26 cellular contexts compared by ENCODE assay signal in genomic region chr5:148750614-148751013, GRCh38.
"Had no signal": no experiment of that assay in that cellular context is flagged by ENCODE, and none has a peak within 500 bp of the region (broad histone marks: within the 10 kb centered on the region; RNA-seq: fewer than 3 reads in every experiment).

No MANE protein-coding gene starts in this region.

- H3K27ac ChIP-seq: body of pancreas, esophagus muscularis mucosa, heart right ventricle, right atrium auricular region, tibial nerve had no signal

- H3K4me1 ChIP-seq: body of pancreas, esophagus muscularis mucosa, tibial nerve had no signal

- H3K4me1 Mint-ChIP-seq: activated CD4-positive, alpha-beta memory T cell treated with anti-CD3 and anti-CD28 coated beads, Interleukin-2, amount 10 ng/mL, durations not matched to agents 7 days and 5 days; activated CD4-positive, alpha-beta T cell treated with anti-CD3 and anti-CD28 coated beads, Interleukin-2, amount 10 ng/mL, durations not matched to agents 7 days and 5 days; neural crest cell had no signal

- H3K36me3 ChIP-seq: esophagus muscularis mucosa, heart right ventricle, right atrium auricular region, spleen, tibial nerve had no signal

- H3K27ac Mint-ChIP-seq: activated CD4-positive, alpha-beta memory T cell treated with anti-CD3 and anti-CD28 coated beads, Interleukin-2, amount 10 ng/mL, durations not matched to agents 7 days and 5 days; activated CD4-positive, alpha-beta T cell treated with anti-CD3 and anti-CD28 coated beads, Interleukin-2, amount 10 ng/mL, durations not matched to agents 7 days and 5 days; activated naive CD8-positive, alpha-beta T cell; activated T-helper 2 cell treated with anti-CD3 and anti-CD28 coated beads, Interferon-gamma antibody, Interleukin-2, Interleukin-4, amounts not matched to agents 10 μg/mL and 5 μg/mL and 100 μg/mL, durations not matched to agents 14 hours and 24 hours and 36 hours; mesothelial cell of epicardium; naive B cell had no signal

- H3K9me3 ChIP-seq: body of pancreas, right atrium auricular region had no signal

- H3K9me3 Mint-ChIP-seq: activated CD4-positive, alpha-beta memory T cell treated with anti-CD3 and anti-CD28 coated beads, Interleukin-2, amount 10 ng/mL, durations not matched to agents 7 days and 5 days had no signal

- H3K27me3 ChIP-seq: body of pancreas, esophagus muscularis mucosa, heart right ventricle, right atrium auricular region, spleen, tibial nerve had no signal

- H3K4me3 ChIP-seq: body of pancreas, esophagus muscularis mucosa, heart right ventricle, right atrium auricular region, tibial nerve had no signal

- H3K27me3 Mint-ChIP-seq: naive B cell had no signal

- H3K4me3 Mint-ChIP-seq: activated CD4-positive, alpha-beta memory T cell treated with anti-CD3 and anti-CD28 coated beads, Interleukin-2, amount 10 ng/mL, durations not matched to agents 7 days and 5 days; activated CD4-positive, alpha-beta T cell treated with anti-CD3 and anti-CD28 coated beads, Interleukin-2, amount 10 ng/mL, durations not matched to agents 7 days and 5 days; activated naive CD8-positive, alpha-beta T cell; activated T-cell treated with anti-CD3 and anti-CD28 coated beads, Interleukin-2, amount 50 U/mL, for 4 hours; mesothelial cell of epicardium; naive B cell; neural crest cell had no signal

- DNase-seq: activated CD4-positive, alpha-beta memory T cell treated with anti-CD3 and anti-CD28 coated beads, Interleukin-2, amount 10 ng/mL, durations not matched to agents 7 days and 5 days; activated CD4-positive, alpha-beta T cell treated with anti-CD3 and anti-CD28 coated beads for 1 hour; activated CD4-positive, alpha-beta T cell treated with anti-CD3 and anti-CD28 coated beads, Interleukin-2, amount 10 ng/mL, durations not matched to agents 7 days and 5 days; activated naive CD4-positive, alpha-beta T cell; activated T-cell treated with anti-CD3 and anti-CD28 coated beads, Interleukin-2, amount 50 U/mL, for 4 hours; aorta; body of pancreas; dermis blood vessel endothelial cell; effector CD4-positive, alpha-beta T cell; foreskin melanocyte; heart right ventricle; islet precursor cell; left ventricle myocardium superior; mammary epithelial cell; naive B cell; occipital lobe; spleen; stimulated activated naive CD4-positive, alpha-beta T cell treated with Interleukin-2 at 50 U/mL for 16 hours; T-helper 2 cell had no signal

- ATAC-seq: activated T-cell treated with anti-CD3 and anti-CD28 coated beads, Interleukin-2, amount 50 U/mL, for 4 hours; body of pancreas; heart right ventricle; left ventricle myocardium superior had no signal
